ENCODE assay signal across 18 cellular contexts in genomic region chr5:93941897-93942296, GRCh38.
DNase-seq lines count a peak whose midpoint lies in the region; ATAC-seq lines count a peak whose summit lies in the region.
"Had no signal": no experiment of that assay in that cellular context is flagged by ENCODE, and none has a peak within 500 bp of the region (broad histone marks: within the 10 kb centered on the region; RNA-seq: fewer than 3 reads in every experiment).

No MANE protein-coding gene starts in this region.

- DNase-seq in DMS153 (lab: John Stamatoyannopoulos, UW), result peak; percentile 24
- DNase-seq in DMS153 treated with DMSO at 0.1 percent for 48 hours (lab: John Stamatoyannopoulos, UW; ENCODE audit: unreplicated experiment), result no peak
- DNase-seq in NCI-H2029 treated with DMSO at 0.1 percent for 48 hours (lab: John Stamatoyannopoulos, UW), result peak; percentile 52
- DNase-seq in NCI-H774 (lab: John Stamatoyannopoulos, UW), result peak; percentile 4
- peak; percentile 5 for DNase-seq in left kidney (ENCODE audit: low read depth, low spot score)
- DNase-seq in naive thymus-derived CD4-positive, alpha-beta T cell, result no peak
- DNase-seq: DMS79 treated with DMSO at 0.1 percent for 48 hours, Kasumi-1, NCI-H1105 treated with DMSO at 0.1 percent for 48 hours, NCI-H2107, SW 1271, T-helper 9 cell had no signal

- no peaks in the 10 kb centered on the region for H3K27me3 Mint-ChIP-seq in naive thymus-derived CD4-positive, alpha-beta T cell

- POLR2A ChIA-PET in naive thymus-derived CD4-positive, alpha-beta T cell (lab: Charles Lee), result no interaction called here

- peak overlapping the region in 1 of 9 donors; percentile 21 for H3K27ac Mint-ChIP-seq in naive thymus-derived CD4-positive, alpha-beta T cell

- no peaks in the 10 kb centered on the region for H3K36me3 ChIP-seq in naive thymus-derived CD4-positive, alpha-beta T cell (ENCODE audit: control insufficient read depth in 2 of 3, insufficient read depth in 3 of 3, low read length in 3 of 3)
- H3K36me3 ChIP-seq: BLaER1 treated with 17β-estradiol and CSF1 and Interleukin-3, amounts not matched to agents 10 nM and 100 nM had no signal

- peaks cover 0 to 2% (median 0%) of the 10 kb centered on the region in 11 donors for H3K9me3 Mint-ChIP-seq in naive thymus-derived CD4-positive, alpha-beta T cell

- no peak overlapping the region for H3K27ac ChIP-seq in naive thymus-derived CD4-positive, alpha-beta T cell (ENCODE audit: low read depth, low read length)
- H3K27ac ChIP-seq: 22Rv1; BLaER1 treated with 17β-estradiol and CSF1 and Interleukin-3, amounts not matched to agents 10 nM and 100 nM had no signal

- no peaks in the 10 kb centered on the region for H3K9me3 ChIP-seq in naive thymus-derived CD4-positive, alpha-beta T cell (ENCODE audit: control insufficient read depth in 2 of 3, low read length in 3 of 3)
- H3K9me3 ChIP-seq: BLaER1 treated with 17β-estradiol and CSF1 and Interleukin-3, amounts not matched to agents 10 nM and 100 nM had no signal

- no peak overlapping the region for H3K4me3 ChIP-seq in naive thymus-derived CD4-positive, alpha-beta T cell (ENCODE audit: low read length)
- H3K4me3 ChIP-seq: BLaER1 treated with 17β-estradiol and CSF1 and Interleukin-3, amounts not matched to agents 10 nM and 100 nM had no signal

- CTCF ChIA-PET in naive thymus-derived CD4-positive, alpha-beta T cell (lab: Charles Lee), result no interaction called here

- peaks cover 6 to 26% (median 15%) of the 10 kb centered on the region in 7 donors for H3K4me1 Mint-ChIP-seq in naive thymus-derived CD4-positive, alpha-beta T cell

- H3K4me1 ChIP-seq in naive thymus-derived CD4-positive, alpha-beta T cell (ENCODE audit: control insufficient read depth in 2 of 2, insufficient read depth in 2 of 2, low read length in 2 of 2), result no peaks in the 10 kb centered on the region

- H3K27me3 ChIP-seq in naive thymus-derived CD4-positive, alpha-beta T cell (ENCODE audit: control insufficient read depth in 2 of 2, insufficient read depth in 2 of 2, low read length in 2 of 2), result no peaks in the 10 kb centered on the region
- H3K27me3 ChIP-seq: BLaER1 treated with 17β-estradiol and CSF1 and Interleukin-3, amounts not matched to agents 10 nM and 100 nM had no signal

- intact Hi-C loops in naive thymus-derived CD4-positive, alpha-beta T cell (cut with micrococcal nuclease), result no loop called here

- H3K36me3 Mint-ChIP-seq in naive thymus-derived CD4-positive, alpha-beta T cell, result peaks cover 0 to 26% (median 5%) of the 10 kb centered on the region in 5 donors

- ATAC-seq in HG03175 (IDR thresholded peaks at IDR 0.05; ENCODE audit: unreplicated experiment), result no peak
- ATAC-seq in naive thymus-derived CD4-positive, alpha-beta T cell, result no peak
- no peak for ATAC-seq in GM21619 (IDR thresholded peaks at IDR 0.05; ENCODE audit: unreplicated experiment)
- ATAC-seq: Panc1, Right ventricle myocardium inferior had no signal

- H3K4me3 Mint-ChIP-seq in naive thymus-derived CD4-positive, alpha-beta T cell, result no peak overlapping the region

Comparison
In these comparisons a context has a peak if more than half of its experiments do, and no peak if none do; other contexts are left out.
1. DNase-seq: peak in DMS153 (single experiment), NCI-H2029 treated with DMSO at 0.1 percent for 48 hours (single experiment), NCI-H774 (single experiment) and left kidney (single experiment); none in DMS153 treated with DMSO at 0.1 percent for 48 hours (single experiment) and naive thymus-derived CD4-positive, alpha-beta T cell (0 of 9).